In the genomic region with DNA sequence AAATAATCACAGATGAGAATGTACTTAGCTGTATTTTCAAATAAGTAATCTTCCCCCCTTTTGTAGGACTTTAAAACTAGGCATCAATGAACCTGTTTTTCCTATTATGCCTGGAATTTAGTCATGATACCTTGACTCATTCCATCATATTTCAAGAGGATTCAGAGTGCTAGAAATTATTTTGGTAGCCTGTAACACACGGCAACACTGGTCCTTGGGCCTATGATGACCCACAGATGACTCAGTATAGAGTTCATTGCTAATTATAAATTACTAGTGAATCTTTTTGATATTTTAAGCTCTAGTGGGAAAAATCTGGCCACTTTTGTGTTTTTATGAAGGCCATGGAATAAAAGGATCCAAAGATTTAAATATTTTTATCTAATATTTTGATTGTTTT, we compare ENCODE assay signal across 14 cellular contexts.
"Had no signal": no experiment of that assay in that cellular context is flagged by ENCODE, and none has a peak within 500 bp of the region (broad histone marks: within the 10 kb centered on the region; RNA-seq: fewer than 3 reads in every experiment).

No MANE protein-coding gene starts in this region.

- H3K4me3 ChIP-seq: body of pancreas, lung, right lobe of liver, spleen had no signal

- DNase-seq: activated CD4-positive, alpha-beta memory T cell treated with anti-CD3 and anti-CD28 coated beads for 36 hours; activated CD8-positive, alpha-beta memory T cell treated with anti-CD3 and anti-CD28 coated beads, Interleukin-2, amount 50 U/mL, for 4 hours; activated T-cell treated with anti-CD3 and anti-CD28 coated beads, Interleukin-2, amount 50 U/mL, for 72 hours; body of pancreas; erythroblast; left colon; natural killer cell; nucleus accumbens; right lobe of liver; spleen; stimulated activated CD4-positive, alpha-beta T cell treated with anti-CD3 and anti-CD28 coated beads, Interleukin-1b, Interleukin-23, amount 100 ng/mL, for 48 hours; T-helper 17 cell had no signal

- H3K9me3 ChIP-seq: body of pancreas, right lobe of liver, spleen had no signal

- H3K27me3 ChIP-seq: body of pancreas, right lobe of liver, spleen had no signal

- H3K27ac ChIP-seq: body of pancreas, right lobe of liver, spleen had no signal

- ATAC-seq: activated T-cell treated with anti-CD3 and anti-CD28 coated beads, Interleukin-2, amount 50 U/mL, for 72 hours; body of pancreas; left colon; natural killer cell; right lobe of liver; stimulated activated memory B cell treated with anti-CD40 and anti-IgM and Interleukin-4, amounts not matched to agents 10 μg/mL and 1 μg/mL and 100 μg/mL, for 72 hours; T-helper 17 cell had no signal

- H3K4me1 ChIP-seq: right lobe of liver had no signal
